1 cellular context compared by ENCODE assay signal in genomic region chr21:29002442-29003144, GRCh38.
A peak's percentile ranks its signal among the peaks of the same experiment; 100 is the strongest.
TF ChIP-seq lines count a peak whose summit lies in the region.

No MANE protein-coding gene starts in this region.

TF ChIP-seq in HepG2, 621 proteins besides CTCF, POLR2A, EP300 and RAD21 (continues in another document):
- TF ChIP-seq REPIN1 (CRISPR knock-in tag; IDR thresholded peaks at IDR 0.05; ENCODE audit: borderline replicate concordance, low read depth): peak; percentile 83
- peak; percentile 91 for TF ChIP-seq SALL1 (CRISPR knock-in tag; IDR thresholded peaks at IDR 0.05)
- no peak for TF ChIP-seq NR2F6 (IDR thresholded peaks at IDR 0.05)
- TF ChIP-seq NR2F6 (CRISPR knock-in tag; IDR thresholded peaks at IDR 0.05): 0 out of 2 replicates have a peak, but pooled peaks have one; percentile 23
- no peak for TF ChIP-seq PTBP1 (IDR thresholded peaks at IDR 0.05; ENCODE audit: low read depth, low read length, poor library complexity, severe bottlenecking)
- peak; percentile 79 for TF ChIP-seq ZSCAN25 (CRISPR knock-in tag; IDR thresholded peaks at IDR 0.05)
- peak; percentile 92; the same call in 1 of the 2 replicates for TF ChIP-seq ZNF343 (CRISPR knock-in tag; IDR thresholded peaks at IDR 0.05)
- no peak for TF ChIP-seq SMARCE1 (IDR thresholded peaks at IDR 0.05; ENCODE audit: borderline replicate concordance)
- TF ChIP-seq NR1H2 (CRISPR knock-in tag; IDR thresholded peaks at IDR 0.05; ENCODE audit: borderline replicate concordance, low read depth): no peak
- peak; percentile 90 for TF ChIP-seq CSRNP1 (CRISPR knock-in tag; IDR thresholded peaks at IDR 0.05)
- peak; percentile 85; the same call in 1 of the 2 replicates for TF ChIP-seq NFAT5 (CRISPR knock-in tag; IDR thresholded peaks at IDR 0.05)
- TF ChIP-seq HDAC6 (IDR thresholded peaks at IDR 0.05; ENCODE audit: low read depth, low read length): no peak
- TF ChIP-seq TCF12 (IDR thresholded peaks at IDR 0.05): no peak
- TF ChIP-seq TCF12 (CRISPR knock-in tag; IDR thresholded peaks at IDR 0.05): no peak
- TF ChIP-seq MTF1 (CRISPR knock-in tag; IDR thresholded peaks at IDR 0.05): no peak
- TF ChIP-seq CENPX (CRISPR knock-in tag; IDR thresholded peaks at IDR 0.05): no peak
- TF ChIP-seq NR2C2 (CRISPR knock-in tag; IDR thresholded peaks at IDR 0.05; ENCODE audit: borderline replicate concordance): peak; percentile 99
- TF ChIP-seq PPARG (CRISPR knock-in tag; conservative IDR thresholded peaks at IDR 0.05): 0 out of 2 replicates have a peak, but pooled peaks have one; percentile 20
- TF ChIP-seq SMARCC2 (IDR thresholded peaks at IDR 0.05): no peak
- TF ChIP-seq FOXM1 (CRISPR knock-in tag; IDR thresholded peaks at IDR 0.05): no peak
- TF ChIP-seq NKX3-1 (CRISPR knock-in tag; IDR thresholded peaks at IDR 0.05): peak; percentile 93
- no peak for TF ChIP-seq SUZ12 (IDR thresholded peaks at IDR 0.05; ENCODE audit: low read depth, low read length)
- TF ChIP-seq ZBTB7A (CRISPR knock-in tag; IDR thresholded peaks at IDR 0.05): no peak
- TF ChIP-seq NFYC (CRISPR knock-in tag; IDR thresholded peaks at IDR 0.05): peak; percentile 48; the same call in 1 of the 2 replicates
- no peak for TF ChIP-seq TBX3 (IDR thresholded peaks at IDR 0.05; ENCODE audit: borderline replicate concordance)
- TF ChIP-seq NCOA2 (CRISPR knock-in tag; IDR thresholded peaks at IDR 0.05): peak; percentile 60
- peak; percentile 86 for TF ChIP-seq ZNF788 (CRISPR knock-in tag; IDR thresholded peaks at IDR 0.05; ENCODE audit: borderline replicate concordance)
- peak; percentile 69; the same call in 1 of the 2 replicates for TF ChIP-seq PITX1 (CRISPR knock-in tag; IDR thresholded peaks at IDR 0.05)
- TF ChIP-seq CENPT (CRISPR knock-in tag; IDR thresholded peaks at IDR 0.05; ENCODE audit: low read depth): peak; percentile 54; the same call in 1 of the 2 replicates
- no peak for TF ChIP-seq KLF15 (CRISPR knock-in tag; IDR thresholded peaks at IDR 0.05; ENCODE audit: borderline replicate concordance)
- peak; percentile 67; the same call in 1 of the 2 replicates for TF ChIP-seq ZFP36L1 (CRISPR knock-in tag; IDR thresholded peaks at IDR 0.05)
- no peak for TF ChIP-seq CC2D1A (CRISPR knock-in tag; IDR thresholded peaks at IDR 0.05)
- no peak for TF ChIP-seq ZNF660 (CRISPR knock-in tag; IDR thresholded peaks at IDR 0.05; ENCODE audit: borderline replicate concordance, low read depth)
- TF ChIP-seq PAX8 (CRISPR knock-in tag; IDR thresholded peaks at IDR 0.05; ENCODE audit: borderline replicate concordance): 0 out of 2 replicates have a peak, but pooled peaks have one; percentile 67
- TF ChIP-seq MATR3 (CRISPR knock-in tag; IDR thresholded peaks at IDR 0.05): no peak
- no peak for TF ChIP-seq BCLAF1 (IDR thresholded peaks at IDR 0.05)
- no peak for TF ChIP-seq ZNF776 (CRISPR knock-in tag; IDR thresholded peaks at IDR 0.05)
- TF ChIP-seq BRD4 (CRISPR knock-in tag; IDR thresholded peaks at IDR 0.05): peak; percentile 68; the same call in 1 of the 2 replicates
- TF ChIP-seq ZNF75D (CRISPR knock-in tag; IDR thresholded peaks at IDR 0.05; ENCODE audit: borderline replicate concordance): no peak
- peak; percentile 75 for TF ChIP-seq CBFB (CRISPR knock-in tag; IDR thresholded peaks at IDR 0.05)
- peak; percentile 65; the same call in 1 of the 2 replicates for TF ChIP-seq HOXD1 (CRISPR knock-in tag; IDR thresholded peaks at IDR 0.05)
- no peak for TF ChIP-seq ZNF550 (CRISPR knock-in tag; IDR thresholded peaks at IDR 0.05; ENCODE audit: borderline replicate concordance)
- TF ChIP-seq ZSCAN22 (CRISPR knock-in tag; IDR thresholded peaks at IDR 0.05): no peak
- TF ChIP-seq NR2F1 (CRISPR knock-in tag; IDR thresholded peaks at IDR 0.05): no peak
- TF ChIP-seq ARNTL (CRISPR knock-in tag; IDR thresholded peaks at IDR 0.05): no peak
- no peak for TF ChIP-seq ZNF549 (CRISPR knock-in tag; IDR thresholded peaks at IDR 0.05)
- no peak for TF ChIP-seq NFRKB (IDR thresholded peaks at IDR 0.05)
- TF ChIP-seq ZNF781 (CRISPR knock-in tag; IDR thresholded peaks at IDR 0.05; ENCODE audit: borderline replicate concordance, not compliant biosample characterization): no peak
- TF ChIP-seq ZNF234 (CRISPR knock-in tag; conservative IDR thresholded peaks at IDR 0.05): no peak
- TF ChIP-seq ZNF124 (CRISPR knock-in tag; IDR thresholded peaks at IDR 0.05): peak; percentile 78; the same call in 1 of the 2 replicates
- TF ChIP-seq ZFX (CRISPR knock-in tag; IDR thresholded peaks at IDR 0.05; ENCODE audit: low read depth): peak; percentile 97
- no peak for TF ChIP-seq ETV6 (CRISPR knock-in tag; conservative IDR thresholded peaks at IDR 0.05)
- TF ChIP-seq ZNF264 (CRISPR knock-in tag; IDR thresholded peaks at IDR 0.05): no peak
- peak; percentile 98 for TF ChIP-seq ZFY (CRISPR knock-in tag; IDR thresholded peaks at IDR 0.05)
- peak; percentile 90; the same call in 1 of the 2 replicates for TF ChIP-seq ZNF136 (CRISPR knock-in tag; IDR thresholded peaks at IDR 0.05; ENCODE audit: low read depth)
- TF ChIP-seq KIAA2018 (CRISPR knock-in tag; IDR thresholded peaks at IDR 0.05; ENCODE audit: borderline replicate concordance): no peak
- TF ChIP-seq HOXA7 (CRISPR knock-in tag; IDR thresholded peaks at IDR 0.05): no peak
- TF ChIP-seq CEBPB (IDR thresholded peaks at IDR 0.05; ENCODE audit: borderline replicate concordance, low read depth, low read length): no peak
- no peak for TF ChIP-seq ATF5 (CRISPR knock-in tag; IDR thresholded peaks at IDR 0.05; ENCODE audit: low read depth)
